9 cellular contexts compared by ENCODE assay signal in the genomic region with DNA sequence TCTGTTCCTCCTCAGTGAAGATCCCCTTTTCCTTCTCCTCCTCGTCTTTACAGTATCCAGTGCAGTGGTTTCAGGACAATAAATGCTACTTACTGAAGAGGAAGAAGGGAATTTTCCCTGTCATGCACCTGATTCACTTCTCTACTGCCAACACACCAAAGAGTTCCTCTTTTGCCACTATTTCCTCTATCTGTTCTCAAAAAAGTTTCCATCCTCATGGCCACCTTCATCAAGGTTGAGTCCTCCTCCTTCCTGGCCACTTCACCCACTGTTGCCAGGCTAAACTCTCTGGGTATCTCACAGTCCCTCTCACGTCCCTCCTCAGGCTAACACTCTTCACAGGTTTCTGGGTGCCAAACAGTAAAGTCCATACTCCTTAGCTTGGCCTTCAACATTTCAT. TPM values are rescaled to one million over a fixed set of nuclear protein-coding genes. Genes with fewer than 3 reads are reported as not detected.
DNase-seq lines count a peak whose midpoint lies in the region; ATAC-seq and TF ChIP-seq lines count a peak whose summit lies in the region.
"Had no signal": no experiment of that assay in that cellular context is flagged by ENCODE, and none has a peak within 500 bp of the region (broad histone marks: within the 10 kb centered on the region; RNA-seq: fewer than 3 reads in every experiment).

No MANE protein-coding gene starts in this region.

- ATAC-seq in GM19467 (IDR thresholded peaks at IDR 0.05; ENCODE audit: unreplicated experiment) (peak; percentile 52), HG03060 (IDR thresholded peaks at IDR 0.05; ENCODE audit: low read depth, unreplicated experiment) (peak; percentile 61)

- no peak for TF ChIP-seq CTCF in GM10266 (IDR thresholded peaks at IDR 0.05; ENCODE audit: control insufficient read depth, insufficient read depth, low read depth, missing control alignments)

- peak; percentile 12 for DNase-seq in GM10266 (ENCODE audit: extremely low spot score)
- peak; percentile 47 for DNase-seq in SKM-1 treated with dmso at 0.1 percent for 144 hours (lab: John Stamatoyannopoulos, UW; ENCODE audit: unreplicated experiment)
- no peak for DNase-seq in activated CD8-positive, alpha-beta memory T cell treated with anti-CD3 and anti-CD28 coated beads, Interleukin-2, amount 50 U/mL, for 48 hours
- DNase-seq in DMS79 treated with DMSO at 0.1 percent for 48 hours (lab: John Stamatoyannopoulos, UW): no peak
- DNase-seq in activated CD4-positive, alpha-beta memory T cell treated with anti-CD3 and anti-CD28 coated beads for 36 hours: no peak
- DNase-seq in mucosa of gallbladder (ENCODE audit: low spot score): no peak
- DNase-seq: NCI-H1092 had no signal

- no peak overlapping the region for H3K27ac Mint-ChIP-seq in activated CD4-positive, alpha-beta memory T cell treated with anti-CD3 and anti-CD28 coated beads for 36 hours

- intact Hi-C loops in activated CD4-positive, alpha-beta memory T cell treated with anti-CD3 and anti-CD28 coated beads for 36 hours (cut with micrococcal nuclease): no loop called here

- POLR2A ChIA-PET in activated CD4-positive, alpha-beta memory T cell treated with anti-CD3 and anti-CD28 coated beads for 36 hours (lab: Charles Lee): no interaction called here

- H3K4me1 Mint-ChIP-seq in activated CD4-positive, alpha-beta memory T cell treated with anti-CD3 and anti-CD28 coated beads for 36 hours (ENCODE audit: low read depth): peaks cover 6% of the 10 kb centered on the region

- CTCF ChIA-PET in activated CD4-positive, alpha-beta memory T cell treated with anti-CD3 and anti-CD28 coated beads for 36 hours (lab: Charles Lee): no interaction called here

- H3K9me3 Mint-ChIP-seq in activated CD4-positive, alpha-beta memory T cell treated with anti-CD3 and anti-CD28 coated beads for 36 hours: no peaks in the 10 kb centered on the region

- H3K27me3 Mint-ChIP-seq in activated CD4-positive, alpha-beta memory T cell treated with anti-CD3 and anti-CD28 coated beads for 36 hours: no peaks in the 10 kb centered on the region

- no peaks in the 10 kb centered on the region for H3K36me3 Mint-ChIP-seq in activated CD4-positive, alpha-beta memory T cell treated with anti-CD3 and anti-CD28 coated beads for 36 hours

- H3K4me3 Mint-ChIP-seq in activated CD4-positive, alpha-beta memory T cell treated with anti-CD3 and anti-CD28 coated beads for 36 hours: no peak overlapping the region

RNA-seq across cellular contexts. Expression of a gene that starts 41.7 kb away (rescaled TPM):
- total RNA-seq in activated CD4-positive, alpha-beta memory T cell treated with anti-CD3 and anti-CD28 coated beads for 36 hours: 1 to 10 TPM; 4.5 to 5.5 TPM
- 10.4 TPM for total RNA-seq in mucosa of gallbladder

Comparison
In these comparisons a context has a peak if more than half of its experiments do, and no peak if none do; other contexts are left out.
1. DNase-seq: peak in GM10266 (single experiment) and SKM-1 treated with dmso at 0.1 percent for 144 hours (single experiment); none in activated CD8-positive, alpha-beta memory T cell treated with anti-CD3 and anti-CD28 coated beads, Interleukin-2, amount 50 U/mL, for 48 hours (single experiment), DMS79 treated with DMSO at 0.1 percent for 48 hours (single experiment), activated CD4-positive, alpha-beta memory T cell treated with anti-CD3 and anti-CD28 coated beads for 36 hours (single experiment) and mucosa of gallbladder (single experiment).